33 cellular contexts compared by ENCODE assay signal in the genomic region with DNA sequence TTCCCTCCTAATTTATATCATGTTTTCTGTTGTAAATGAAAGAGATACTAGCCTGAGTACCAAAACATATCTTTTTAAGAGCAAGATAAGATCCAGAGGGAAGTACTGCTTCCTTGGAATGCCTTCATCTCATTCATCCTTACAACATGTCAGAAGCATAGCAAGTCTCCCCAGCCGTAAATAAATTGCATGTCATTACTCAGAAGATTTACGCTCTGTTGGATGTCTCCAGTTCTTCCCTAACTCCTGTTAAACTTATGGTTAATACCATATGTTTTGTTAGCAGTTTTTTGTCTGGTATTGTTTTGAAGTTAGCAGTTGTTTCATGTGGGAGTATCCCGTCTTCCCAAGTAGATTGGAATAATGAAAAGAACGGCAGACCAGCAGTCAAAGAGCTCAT. TPM values are rescaled to one million over a fixed set of nuclear protein-coding genes. Genes with fewer than 3 reads are reported as not detected.
"Had no signal": no experiment of that assay in that cellular context is flagged by ENCODE, and none has a peak within 500 bp of the region (broad histone marks: within the 10 kb centered on the region; RNA-seq: fewer than 3 reads in every experiment).

No MANE protein-coding gene starts in this region.

- DNase-seq: activated CD4-positive, alpha-beta T cell treated with anti-CD3 and anti-CD28 coated beads for 4 hours; activated CD4-positive, alpha-beta T cell treated with anti-CD3 and anti-CD28 coated beads, Interleukin-2, amount 50 U/mL, for 4 hours; activated effector memory CD4-positive, alpha-beta T cell treated with Interleukin-2 at 50 U/mL for 16 hours; activated naive CD4-positive, alpha-beta T cell treated with Interleukin-2 at 50 U/mL for 16 hours; activated T-cell treated with anti-CD3 and anti-CD28 coated beads for 4 hours; aorta; cerebellar nuclear complex; colonic mucosa; effector CD8-positive, alpha-beta T cell; erythroblast; left lung; lower lobe of right lung; mesenchymal stem cell; natural killer cell; stimulated activated CD4-positive, alpha-beta T cell treated with anti-CD3 and anti-CD28 coated beads, Interleukin-1b, Interleukin-23, amount 100 ng/mL, for 48 hours; stimulated activated CD4-positive, alpha-beta T cell treated with anti-CD3 and anti-CD28 coated beads, Interleukin-4, amount 100 ng/mL, for 4 hours; stimulated activated CD8-positive, alpha-beta memory T cell treated with anti-CD3 and anti-CD28 coated beads, Interleukin-4, amount 100 ng/mL, for 48 hours; stimulated activated naive CD8-positive, alpha-beta T cell treated with anti-CD3 and anti-CD28 coated beads, Interleukin-15, amount 100 ng/mL, for 72 hours; substantia nigra; T-helper 1 cell; thyroid gland; upper lobe of right lung had no signal

- H3K36me3 Mint-ChIP-seq: activated naive CD8-positive, alpha-beta T cell; brain; natural killer cell; stimulated activated memory B cell treated with anti-CD40 and anti-IgM and Interleukin-4, amounts not matched to agents 10 μg/mL and 1 μg/mL and 100 μg/mL, for 72 hours had no signal

- H2AFZ ChIP-seq: hepatocyte had no signal

- H3K4me3 Mint-ChIP-seq: activated naive CD8-positive, alpha-beta T cell; brain; natural killer cell; stimulated activated memory B cell treated with anti-CD40 and anti-IgM and Interleukin-4, amounts not matched to agents 10 μg/mL and 1 μg/mL and 100 μg/mL, for 72 hours; stimulated activated naive CD8-positive, alpha-beta T cell treated with anti-CD3 and anti-CD28 coated beads, Interleukin-15, amount 100 ng/mL, for 72 hours had no signal

- ATAC-seq: gastroesophageal sphincter; left lung; lower lobe of right lung; natural killer cell; sciatic nerve; stimulated activated memory B cell treated with anti-CD40 and anti-IgM and Interleukin-4, amounts not matched to agents 10 μg/mL and 1 μg/mL and 100 μg/mL, for 72 hours; stimulated activated naive CD8-positive, alpha-beta T cell treated with anti-CD3 and anti-CD28 coated beads, Interleukin-15, amount 100 ng/mL, for 72 hours; upper lobe of right lung had no signal

- H3K4me3 ChIP-seq: cardiac muscle cell, colonic mucosa, gastroesophageal sphincter, hepatocyte, left lung, lower lobe of right lung, skin epidermis, thyroid gland, upper lobe of right lung had no signal

- H3K4me1 Mint-ChIP-seq: natural killer cell; stimulated activated memory B cell treated with anti-CD40 and anti-IgM and Interleukin-4, amounts not matched to agents 10 μg/mL and 1 μg/mL and 100 μg/mL, for 72 hours; stimulated activated naive CD8-positive, alpha-beta T cell treated with anti-CD3 and anti-CD28 coated beads, Interleukin-15, amount 100 ng/mL, for 72 hours had no signal

- H3K9me3 ChIP-seq: colonic mucosa, gastroesophageal sphincter, left lung, lower lobe of right lung, thyroid gland, upper lobe of right lung had no signal

- H3K4me2 ChIP-seq: hepatocyte had no signal

- H3K4me1 ChIP-seq: colonic mucosa, gastroesophageal sphincter, left lung, lower lobe of right lung, thyroid gland, upper lobe of right lung had no signal

- H3K27me3 ChIP-seq: cardiac muscle cell, colonic mucosa, gastroesophageal sphincter, hepatocyte, left lung, thyroid gland, upper lobe of right lung had no signal

- H3K79me2 ChIP-seq: hepatocyte had no signal

- H3K36me3 ChIP-seq: cardiac muscle cell, colonic mucosa, gastroesophageal sphincter, left lung, lower lobe of right lung, thyroid gland, upper lobe of right lung had no signal

- H3K27ac ChIP-seq: cardiac muscle cell, colonic mucosa, gastroesophageal sphincter, hepatocyte, left lung, lower lobe of right lung, skin epidermis, thyroid gland, upper lobe of right lung, VCaP had no signal

- H3K27ac Mint-ChIP-seq: activated naive CD8-positive, alpha-beta T cell; brain; natural killer cell; stimulated activated memory B cell treated with anti-CD40 and anti-IgM and Interleukin-4, amounts not matched to agents 10 μg/mL and 1 μg/mL and 100 μg/mL, for 72 hours; stimulated activated naive CD8-positive, alpha-beta T cell treated with anti-CD3 and anti-CD28 coated beads, Interleukin-15, amount 100 ng/mL, for 72 hours had no signal

- H3K9me3 Mint-ChIP-seq: natural killer cell; stimulated activated memory B cell treated with anti-CD40 and anti-IgM and Interleukin-4, amounts not matched to agents 10 μg/mL and 1 μg/mL and 100 μg/mL, for 72 hours; stimulated activated naive CD8-positive, alpha-beta T cell treated with anti-CD3 and anti-CD28 coated beads, Interleukin-15, amount 100 ng/mL, for 72 hours had no signal

- H3K27me3 Mint-ChIP-seq: activated naive CD8-positive, alpha-beta T cell; stimulated activated naive CD8-positive, alpha-beta T cell treated with anti-CD3 and anti-CD28 coated beads, Interleukin-15, amount 100 ng/mL, for 72 hours had no signal

RNA-seq across cellular contexts. Expression of a gene that starts 7.5 kb away (rescaled TPM):
- total RNA-seq: dermis microvascular lymphatic vessel endothelial cell, natural killer cell, osteoblast had no signal
